ENCODE assay signal across 6 cellular contexts in the genomic region with DNA sequence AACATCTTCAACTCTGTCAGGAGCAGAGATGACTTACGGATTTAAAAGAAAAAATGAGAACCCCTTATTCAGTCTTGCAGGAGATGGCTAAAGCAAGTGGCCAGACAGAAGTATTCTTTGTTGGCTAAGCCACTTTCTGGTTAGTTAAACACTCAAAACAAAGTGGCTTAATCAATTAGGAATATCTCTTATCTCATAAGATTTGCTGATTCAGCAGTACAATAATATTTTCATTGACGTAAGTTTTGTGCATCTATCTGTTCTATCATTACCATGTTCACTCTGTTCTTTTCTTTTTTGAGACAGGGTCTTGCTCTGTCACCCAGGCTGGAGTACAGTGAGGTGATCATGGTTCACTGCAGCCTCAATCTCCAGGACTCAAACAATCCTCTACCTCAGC.
"Had no signal": no experiment of that assay in that cellular context is flagged by ENCODE, and none has a peak within 500 bp of the region (broad histone marks: within the 10 kb centered on the region; RNA-seq: fewer than 3 reads in every experiment).

No MANE protein-coding gene starts in this region.

- FAIRE-seq: H54 had no signal

- DNase-seq: GM23248, GOT3, H9, HCEC 1CT, KG1 had no signal

- H3K4me3 ChIP-seq: GM23248 had no signal

- H3K27ac ChIP-seq: GM23248 had no signal

- H2AFZ ChIP-seq: GM23248 had no signal

- H3K9ac ChIP-seq: GM23248 had no signal
